Comparison of ENCODE assay signal across 8 cellular contexts in the genomic region with DNA sequence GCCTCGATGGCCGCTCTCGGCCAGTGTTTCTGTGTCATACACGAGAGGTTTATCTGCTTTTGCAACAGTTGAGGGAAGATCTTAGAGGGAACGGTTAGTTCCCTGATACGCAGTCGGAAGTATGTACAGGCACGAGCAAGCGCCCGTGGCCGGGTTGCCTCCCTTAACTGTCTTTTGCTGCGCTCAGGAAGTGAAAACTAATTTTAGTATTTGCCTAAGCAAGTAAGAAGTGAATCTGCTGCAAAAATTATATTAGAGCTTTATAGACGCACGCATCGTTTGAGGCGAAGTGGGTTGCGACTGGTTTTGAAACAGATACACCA. TPM values are rescaled to one million over a fixed set of nuclear protein-coding genes. Genes with fewer than 3 reads are reported as not detected.
DNase-seq lines count a peak whose midpoint lies in the region; ATAC-seq and TF ChIP-seq lines count a peak whose summit lies in the region.

No MANE protein-coding gene starts in this region.

- H3K27ac Mint-ChIP-seq in activated CD4-positive, alpha-beta T cell treated with anti-CD3 and anti-CD28 coated beads for 36 hours = peak overlapping the region; percentile 85
- no peak overlapping the region for H3K27ac Mint-ChIP-seq in nephron progenitor cell

- H3K4me1 ChIP-seq in HUES6 (ENCODE audit: control insufficient read depth, insufficient read depth, low read length) (peaks cover 71% of the 10 kb centered on the region), esophagus squamous epithelium (peaks cover 0 to 50% (median 26%) of the 10 kb centered on the region in 3 donors)

- H3K9ac ChIP-seq in HUES6 (ENCODE audit: low read length) = peak overlapping the region; percentile 82

- no peaks in the 10 kb centered on the region for H3K27me3 Mint-ChIP-seq in activated CD4-positive, alpha-beta T cell treated with anti-CD3 and anti-CD28 coated beads for 36 hours
- H3K27me3 Mint-ChIP-seq in nephron progenitor cell (ENCODE audit: low read depth, poor library complexity) = peaks cover 15% of the 10 kb centered on the region

- no peaks in the 10 kb centered on the region for H3K9me3 Mint-ChIP-seq in activated CD4-positive, alpha-beta T cell treated with anti-CD3 and anti-CD28 coated beads for 36 hours (ENCODE audit: low read depth)
- H3K9me3 Mint-ChIP-seq in nephron progenitor cell = peaks cover 29% of the 10 kb centered on the region

- TF ChIP-seq POLR2A in esophagus squamous epithelium (IDR thresholded peaks at IDR 0.05) = peak in 1 of 4 donors; percentile 21

- intact Hi-C loops in activated CD4-positive, alpha-beta T cell treated with anti-CD3 and anti-CD28 coated beads for 36 hours (cut with DNase I, micrococcal nuclease) = loop anchor here (1.0 to 2.0 kb wide), 5 partner anchors 17 to 1028 kb away; partner anchors contain the start of genes EOLA1 (in 1 of the 2) and EOLA2 (in 1 of the 2)
- intact Hi-C loops in esophagus squamous epithelium (cut with DNase I) = no loop called here

- peak overlapping the region; percentile 87 for H3K4me3 ChIP-seq in HUES6 (ENCODE audit: low read depth, low read length)
- H3K4me3 ChIP-seq in esophagus squamous epithelium = peak overlapping the region; percentile 70 to 77 (median 76)

- DNase-seq in EH (ENCODE audit: low read depth) = peak; percentile 54
- DNase-seq in activated CD4-positive, alpha-beta T cell treated with anti-CD3 and anti-CD28 coated beads for 36 hours = peak; percentile 67
- DNase-seq in esophagus squamous epithelium (lab: John Stamatoyannopoulos, UW) = no peak
- DNase-seq in nephron progenitor cell = no peak
- no peak for DNase-seq in NCI-H2029 (lab: John Stamatoyannopoulos, UW)
- no peak for DNase-seq in NCI-H146 treated with DMSO at 0.1 percent for 48 hours (lab: John Stamatoyannopoulos, UW; ENCODE audit: unreplicated experiment)

- no peaks in the 10 kb centered on the region for H3K36me3 Mint-ChIP-seq in activated CD4-positive, alpha-beta T cell treated with anti-CD3 and anti-CD28 coated beads for 36 hours (ENCODE audit: low read depth)
- H3K36me3 Mint-ChIP-seq in nephron progenitor cell (ENCODE audit: low read depth) = no peaks in the 10 kb centered on the region

- TF ChIP-seq CTCF in esophagus squamous epithelium (IDR thresholded peaks at IDR 0.05) (no peak), nephron progenitor cell (IDR thresholded peaks at IDR 0.05) (no peak)

- POLR2A ChIA-PET in activated CD4-positive, alpha-beta T cell treated with anti-CD3 and anti-CD28 coated beads for 36 hours (lab: Charles Lee) = no interaction called here

- H3K4me3 Mint-ChIP-seq in activated CD4-positive, alpha-beta T cell treated with anti-CD3 and anti-CD28 coated beads for 36 hours = peak overlapping the region; percentile 75
- H3K4me3 Mint-ChIP-seq in nephron progenitor cell = peak overlapping the region; percentile 79

- CTCF ChIA-PET in activated CD4-positive, alpha-beta T cell treated with anti-CD3 and anti-CD28 coated beads for 36 hours (lab: Charles Lee) = interaction anchor here (0.7 to 0.9 kb wide), 3 partner anchors 18 to 196 kb away, joined by 3 to 4 read pairs (median 3); no protein-coding TSS in a partner anchor

- ATAC-seq in GM21447 (IDR thresholded peaks at IDR 0.05; ENCODE audit: unreplicated experiment) = peak; percentile 28
- peak; percentile 14 for ATAC-seq in activated CD4-positive, alpha-beta T cell treated with anti-CD3 and anti-CD28 coated beads for 36 hours

- 5 to 39% methylated on average over 11 to 15 of the region's 17 CpGs for WGBS in esophagus squamous epithelium, 2 donors

- peaks cover 40% of the 10 kb centered on the region for H3K4me1 Mint-ChIP-seq in activated CD4-positive, alpha-beta T cell treated with anti-CD3 and anti-CD28 coated beads for 36 hours
- peaks cover 22% of the 10 kb centered on the region for H3K4me1 Mint-ChIP-seq in nephron progenitor cell

- H3K36me3 ChIP-seq in HUES6 (ENCODE audit: control insufficient read depth, insufficient read depth, low read length) (no peaks in the 10 kb centered on the region), esophagus squamous epithelium (no peaks in the 10 kb centered on the region)

- no peaks in the 10 kb centered on the region; the same call in 1 of the 2 replicates for H3K27me3 ChIP-seq in HUES6 (ENCODE audit: control insufficient read depth, insufficient read depth, low read length)
- H3K27me3 ChIP-seq in esophagus squamous epithelium = no peaks in the 10 kb centered on the region

- H3K27ac ChIP-seq in HUES6 (ENCODE audit: low read depth, low read length) = peak overlapping the region; percentile 48; the same call in 1 of the 2 replicates
- peak overlapping the region; percentile 91 to 94 (median 92) for H3K27ac ChIP-seq in esophagus squamous epithelium

- H3K9me3 ChIP-seq in HUES6 (ENCODE audit: control insufficient read depth, insufficient read depth, low read depth, low read length) (no peaks in the 10 kb centered on the region), esophagus squamous epithelium (no peaks in the 10 kb centered on the region)

RNA-seq across cellular contexts. Expression of gene MTM1, which starts 0.7 kb away (rescaled TPM):
- total RNA-seq in activated CD4-positive, alpha-beta T cell treated with anti-CD3 and anti-CD28 coated beads for 36 hours = 10 to 100 TPM; 23.1 to 31.3 TPM
- total RNA-seq in esophagus squamous epithelium = 10 to 100 TPM in 3 of 4 donors, 1 to 10 TPM in 1; 9.1 to 13.7 (median 11.4) TPM

Comparison
In these comparisons a context has a peak if more than half of its experiments do, and no peak if none do; other contexts are left out.
1. DNase-seq: peak in EH (single experiment) and activated CD4-positive, alpha-beta T cell treated with anti-CD3 and anti-CD28 coated beads for 36 hours (single experiment); none in esophagus squamous epithelium (single experiment), nephron progenitor cell (single experiment), NCI-H2029 (single experiment) and NCI-H146 treated with DMSO at 0.1 percent for 48 hours (single experiment).